ENCODE assay signal across 1 cellular context in the genomic region with DNA sequence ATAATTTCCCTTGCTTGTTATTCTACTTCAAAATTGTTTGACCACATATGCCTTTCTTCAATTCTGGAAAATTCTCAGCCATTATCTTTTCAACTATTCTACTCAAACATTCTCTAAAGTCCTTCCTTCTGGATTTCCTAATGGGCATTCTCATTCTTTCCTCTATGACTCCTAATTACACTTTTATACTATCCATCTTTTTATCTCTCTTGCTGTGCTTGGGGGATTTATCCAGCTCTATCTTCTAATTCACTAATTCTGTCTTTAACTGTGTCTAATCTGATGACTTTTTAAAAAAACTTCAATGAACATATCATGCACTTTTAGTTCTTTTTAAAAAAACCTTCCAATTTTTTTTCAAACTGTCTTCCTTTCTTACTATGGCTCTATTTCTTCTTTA.
TF ChIP-seq lines count a peak whose summit lies in the region.

No MANE protein-coding gene starts in this region.

TF ChIP-seq in SK-N-SH treated with all-trans-retinoic acid at 6 μM for 48 hours, 23 proteins besides CTCF, POLR2A, EP300 and RAD21 (continued from another document):
- TF ChIP-seq RARB (CRISPR knock-in tag; IDR thresholded peaks at IDR 0.05) (no peak), GLIS3 (CRISPR knock-in tag; IDR thresholded peaks at IDR 0.05) (no peak)
